In the genomic region with DNA sequence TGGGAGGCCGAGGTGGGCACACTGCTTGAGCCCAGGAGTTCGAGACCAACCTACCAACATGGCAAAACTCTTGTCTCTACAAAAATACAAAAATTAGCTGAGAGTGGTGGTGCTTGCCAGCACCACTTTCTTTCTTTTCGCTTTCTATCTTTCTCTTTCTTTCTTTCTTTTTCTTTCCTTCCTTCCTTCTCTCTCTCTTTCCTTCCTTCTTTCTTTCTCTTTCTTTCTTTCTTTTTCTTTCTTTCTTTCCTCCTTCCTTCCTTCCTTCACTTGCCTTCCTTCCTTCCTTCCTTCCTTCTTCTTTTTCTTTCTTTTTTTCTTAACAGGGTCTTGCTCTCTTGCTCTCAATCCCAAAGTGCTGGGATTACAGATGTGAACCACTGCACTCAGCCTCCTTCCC, we compare ENCODE assay signal across 36 cellular contexts.
"Had no signal": no experiment of that assay in that cellular context is flagged by ENCODE, and none has a peak within 500 bp of the region (broad histone marks: within the 10 kb centered on the region; RNA-seq: fewer than 3 reads in every experiment).

No MANE protein-coding gene starts in this region.

- H3K36me3 ChIP-seq: adrenal gland, brain microvascular endothelial cell, breast epithelium had no signal

- H3K27me3 ChIP-seq: adrenal gland, body of pancreas, brain microvascular endothelial cell, breast epithelium had no signal

- ATAC-seq: activated CD8-positive, alpha-beta T cell treated with anti-CD3 and anti-CD28 coated beads for 36 hours; activated T-cell treated with anti-CD3 and anti-CD28 coated beads, Interleukin-2, amount 50 U/mL, for 4 hours; activated T-cell treated with anti-CD3 and anti-CD28 coated beads, Interleukin-2, amount 50 U/mL, for 72 hours; activated T-helper 17 cell treated with anti-CD3 and anti-CD28 coated beads, Interleukin-2, amount 50 U/mL, for 72 hours; body of pancreas had no signal

- DNase-seq: activated B cell treated with CpG ODN at 0.5 μM for 24 hours; activated CD4-positive, alpha-beta memory T cell treated with anti-CD3 and anti-CD28 coated beads for 36 hours; activated CD4-positive, alpha-beta T cell treated with anti-CD3 and anti-CD28 coated beads for 4 hours; activated CD4-positive, alpha-beta T cell treated with anti-CD3 and anti-CD28 coated beads, Interleukin-2, amount 10 ng/mL, durations not matched to agents 24 days and 14 days; activated CD4-positive, alpha-beta T cell treated with anti-CD3 and anti-CD28 coated beads, Interleukin-2, amount 50 U/mL, for 1 hour; activated CD4-positive, alpha-beta T cell treated with anti-CD3 and anti-CD28 coated beads, Interleukin-2, amount 50 U/mL, for 4 hours; activated CD4-positive, CD25-positive, alpha-beta regulatory T cell treated with anti-CD3 and anti-CD28 coated beads, Interleukin-2, amount 50 U/mL, for 72 hours; activated CD8-positive, alpha-beta memory T cell treated with anti-CD3 and anti-CD28 coated beads, Interleukin-2, amount 50 U/mL, for 4 hours; activated CD8-positive, alpha-beta T cell treated with anti-CD3 and anti-CD28 coated beads for 36 hours; activated effector memory CD4-positive, alpha-beta T cell treated with anti-CD3 and anti-CD28 coated beads, Interleukin-2, amount 50 U/mL, for 16 hours; activated gamma-delta T cell treated with Interleukin-2 at 50 U/mL for 16 hours; activated naive CD4-positive, alpha-beta T cell; activated naive CD4-positive, alpha-beta T cell treated with anti-CD3 and anti-CD28 coated beads for 36 hours; activated naive CD8-positive, alpha-beta T cell treated with anti-CD3 and anti-CD28 coated beads for 36 hours; activated T-cell treated with anti-CD3 and anti-CD28 coated beads for 4 hours; activated T-cell treated with anti-CD3 and anti-CD28 coated beads, Interleukin-2, amount 50 U/mL, for 1 hour; activated T-cell treated with anti-CD3 and anti-CD28 coated beads, Interleukin-2, amount 50 U/mL, for 4 hours; activated T-cell treated with anti-CD3 and anti-CD28 coated beads, Interleukin-2, amount 50 U/mL, for 72 hours; adrenal gland; amniotic stem cell; aorta; body of pancreas; brain microvascular endothelial cell; central memory CD4-positive, alpha-beta T cell; T-helper 1 cell; T-helper 2 cell; T-helper 9 cell had no signal

- H3K4me3 ChIP-seq: adrenal gland, body of pancreas, breast epithelium had no signal

- H3K27me3 Mint-ChIP-seq: activated naive CD8-positive, alpha-beta T cell treated with anti-CD3 and anti-CD28 coated beads for 36 hours had no signal

- H3K36me3 Mint-ChIP-seq: activated CD4-positive, alpha-beta memory T cell treated with anti-CD3 and anti-CD28 coated beads for 36 hours; activated naive CD4-positive, alpha-beta T cell treated with anti-CD3 and anti-CD28 coated beads, Interleukin-2, amount 50 U/mL, for 24 hours; activated naive CD8-positive, alpha-beta T cell treated with anti-CD3 and anti-CD28 coated beads for 36 hours had no signal

- H3K27ac ChIP-seq: adrenal gland, body of pancreas, brain microvascular endothelial cell, breast epithelium, VCaP had no signal

- H3K4me1 Mint-ChIP-seq: activated B cell treated with CpG ODN at 0.5 μM for 24 hours; activated CD4-positive, alpha-beta T cell treated with anti-CD3 and anti-CD28 coated beads, Interleukin-2, amount 10 ng/mL, durations not matched to agents 24 days and 14 days; activated naive CD4-positive, alpha-beta T cell treated with anti-CD3 and anti-CD28 coated beads, Interleukin-2, amount 50 U/mL, for 24 hours; activated naive CD8-positive, alpha-beta T cell treated with anti-CD3 and anti-CD28 coated beads for 36 hours; activated T-helper 17 cell treated with anti-CD3 and anti-CD28 coated beads, Interleukin-2, amount 50 U/mL, for 72 hours had no signal

- H3K4me1 ChIP-seq: body of pancreas, breast epithelium had no signal

- H3K27ac Mint-ChIP-seq: activated B cell treated with CpG ODN at 0.5 μM for 24 hours; activated CD4-positive, alpha-beta memory T cell treated with anti-CD3 and anti-CD28 coated beads for 36 hours; activated CD4-positive, alpha-beta T cell treated with anti-CD3 and anti-CD28 coated beads, Interleukin-2, amount 10 ng/mL, durations not matched to agents 24 days and 14 days; activated CD8-positive, alpha-beta T cell treated with anti-CD3 and anti-CD28 coated beads for 36 hours; activated naive CD4-positive, alpha-beta T cell treated with anti-CD3 and anti-CD28 coated beads for 36 hours; activated naive CD4-positive, alpha-beta T cell treated with anti-CD3 and anti-CD28 coated beads, Interleukin-2, amount 50 U/mL, for 24 hours; activated naive CD8-positive, alpha-beta T cell treated with anti-CD3 and anti-CD28 coated beads for 36 hours; activated T-cell treated with anti-CD3 and anti-CD28 coated beads, Interleukin-2, amount 50 U/mL, for 72 hours; activated T-helper 1 cell treated with anti-CD3 and anti-CD28 coated beads, Interleukin-12 subunit alpha, Interleukin-12 subunit beta, Interleukin-2, Interleukin-4 antibody, amounts not matched to agents 30 ng/mL and 10 ng/mL and 1 ng/mL, durations not matched to agents 14 hours and 24 hours and 36 hours; activated T-helper 17 cell treated with anti-CD3 and anti-CD28 coated beads, Interleukin-2, amount 50 U/mL, for 72 hours; T-helper 1 cell treated with Interleukin-12 subunit alpha and Interleukin-12 subunit beta and Interleukin-4 antibody, amounts not matched to agents 30 μg/mL and 1 μg/mL, for 36 hours; T-helper 2 cell treated with Interferon-gamma antibody and Interleukin-4, amounts not matched to agents 5 μg/mL and 100 μg/mL, for 36 hours had no signal

- H3K9me3 ChIP-seq: adrenal gland, body of pancreas had no signal

- FAIRE-seq: astrocyte, TTC549 had no signal

- H3K4me3 Mint-ChIP-seq: activated B cell treated with CpG ODN at 0.5 μM for 24 hours; activated CD4-positive, alpha-beta memory T cell treated with anti-CD3 and anti-CD28 coated beads for 36 hours; activated CD4-positive, alpha-beta T cell treated with anti-CD3 and anti-CD28 coated beads, Interleukin-2, amount 10 ng/mL, durations not matched to agents 24 days and 14 days; activated CD8-positive, alpha-beta T cell treated with anti-CD3 and anti-CD28 coated beads for 36 hours; activated naive CD4-positive, alpha-beta T cell treated with anti-CD3 and anti-CD28 coated beads for 36 hours; activated naive CD4-positive, alpha-beta T cell treated with anti-CD3 and anti-CD28 coated beads, Interleukin-2, amount 50 U/mL, for 24 hours; activated naive CD8-positive, alpha-beta T cell treated with anti-CD3 and anti-CD28 coated beads for 36 hours; activated T-cell treated with anti-CD3 and anti-CD28 coated beads, Interleukin-2, amount 50 U/mL, for 4 hours; activated T-cell treated with anti-CD3 and anti-CD28 coated beads, Interleukin-2, amount 50 U/mL, for 72 hours; activated T-helper 1 cell treated with anti-CD3 and anti-CD28 coated beads, Interleukin-12 subunit alpha, Interleukin-12 subunit beta, Interleukin-2, Interleukin-4 antibody, amounts not matched to agents 30 ng/mL and 10 ng/mL and 1 ng/mL, durations not matched to agents 14 hours and 24 hours and 36 hours; activated T-helper 17 cell treated with anti-CD3 and anti-CD28 coated beads, Interleukin-2, amount 50 U/mL, for 72 hours; T-helper 1 cell treated with Interleukin-12 subunit alpha and Interleukin-12 subunit beta and Interleukin-4 antibody, amounts not matched to agents 30 μg/mL and 1 μg/mL, for 36 hours; T-helper 2 cell treated with Interferon-gamma antibody and Interleukin-4, amounts not matched to agents 5 μg/mL and 100 μg/mL, for 36 hours had no signal

- H3K9me3 Mint-ChIP-seq: activated CD4-positive, alpha-beta memory T cell treated with anti-CD3 and anti-CD28 coated beads for 36 hours; activated CD4-positive, alpha-beta T cell treated with anti-CD3 and anti-CD28 coated beads, Interleukin-2, amount 10 ng/mL, durations not matched to agents 24 days and 14 days; activated CD8-positive, alpha-beta T cell treated with anti-CD3 and anti-CD28 coated beads for 36 hours; activated naive CD4-positive, alpha-beta T cell treated with anti-CD3 and anti-CD28 coated beads, Interleukin-2, amount 50 U/mL, for 24 hours; activated T-cell treated with anti-CD3 and anti-CD28 coated beads, Interleukin-2, amount 50 U/mL, for 4 hours; activated T-helper 1 cell treated with anti-CD3 and anti-CD28 coated beads, Interleukin-12 subunit alpha, Interleukin-12 subunit beta, Interleukin-2, Interleukin-4 antibody, amounts not matched to agents 30 ng/mL and 10 ng/mL and 1 ng/mL, durations not matched to agents 14 hours and 24 hours and 36 hours; activated T-helper 17 cell treated with anti-CD3 and anti-CD28 coated beads, Interleukin-2, amount 50 U/mL, for 72 hours; T-helper 1 cell treated with Interleukin-12 subunit alpha and Interleukin-12 subunit beta and Interleukin-4 antibody, amounts not matched to agents 30 μg/mL and 1 μg/mL, for 36 hours; T-helper 2 cell treated with Interferon-gamma antibody and Interleukin-4, amounts not matched to agents 5 μg/mL and 100 μg/mL, for 36 hours had no signal
